In genomic region chr13:111506621-111507020, GRCh38 we compare ENCODE assay signal across 18 cellular contexts.
DNase-seq lines count a peak whose midpoint lies in the region; ATAC-seq and TF ChIP-seq lines count a peak whose summit lies in the region.
"Had no signal": no experiment of that assay in that cellular context is flagged by ENCODE, and none has a peak within 500 bp of the region (broad histone marks: within the 10 kb centered on the region; RNA-seq: fewer than 3 reads in every experiment).

No MANE protein-coding gene starts in this region.

- H3K4ac ChIP-seq in H9 (ENCODE audit: low read depth, low read length) (no peak overlapping the region), mesendoderm (ENCODE audit: low read depth, low read length) (no peak overlapping the region)

- H3K27me3 ChIP-seq in H9 (ENCODE audit: insufficient read depth, low read length) (no peaks in the 10 kb centered on the region), RWPE2 (ENCODE audit: insufficient read depth, poor library complexity, severe bottlenecking) (no peaks in the 10 kb centered on the region), lower lobe of right lung (ENCODE audit: low read depth) (peaks cover 4% of the 10 kb centered on the region), mesendoderm (ENCODE audit: insufficient read depth, low read length, poor library complexity) (no peaks in the 10 kb centered on the region)

- H3K9me3 Mint-ChIP-seq in H9 = peaks cover 16 to 20% of the 10 kb centered on the region in 2 experiments

- no peak for DNase-seq in H9
- DNase-seq in RWPE2 (ENCODE audit: low spot score) = peak; percentile 18
- peak; percentile 59 for DNase-seq in mesenteric fat pad (ENCODE audit: low spot score)
- peak; percentile 37 for DNase-seq in posterior vena cava (ENCODE audit: low spot score)
- DNase-seq in lower lobe of right lung = no peak
- no peak for DNase-seq in NCI-H82 treated with DMSO at 0.1 percent for 48 hours (lab: John Stamatoyannopoulos, UW; ENCODE audit: unreplicated experiment)
- DNase-seq in mesendoderm = no peak
- DNase-seq: BE2C; C1 segment of cervical spinal cord; CD4-positive, CD25-positive, alpha-beta regulatory T cell; CD8-positive, alpha-beta memory T cell; COR-L47; DMS 273 treated with DMSO at 0.1 percent for 48 hours; DMS53; DND-41; EL had no signal

- no peak overlapping the region for H3K23ac ChIP-seq in H9 (ENCODE audit: insufficient read length, low read depth, low read length)
- H3K23ac ChIP-seq in mesendoderm (ENCODE audit: low read length) = no peak overlapping the region

- H3K18ac ChIP-seq in H9 (ENCODE audit: insufficient read length, low read depth, low read length) (no peak overlapping the region), mesendoderm (ENCODE audit: low read length) (no peak overlapping the region)

- no peak overlapping the region for H3K56ac ChIP-seq in H9 (ENCODE audit: insufficient read length, low read depth, low read length)
- H3K56ac ChIP-seq in mesendoderm (ENCODE audit: low read length) = no peak overlapping the region

- intact Hi-C loops in posterior vena cava (cut with DNase I) = no loop called here
- intact Hi-C loops in lower lobe of right lung (cut with DNase I) = no loop called here

- peak overlapping the region in 1 of 3 experiments; percentile 74; a peak in 1 of 7 replicates for H3K27ac Mint-ChIP-seq in H9
- H3K27ac Mint-ChIP-seq: CD4-positive, CD25-positive, alpha-beta regulatory T cell; CD8-positive, alpha-beta memory T cell had no signal

- no peak overlapping the region for H2AK5ac ChIP-seq in H9 (ENCODE audit: insufficient read length, low read length)
- no peak overlapping the region for H2AK5ac ChIP-seq in mesendoderm (ENCODE audit: low read length)

- H3K27me3 Mint-ChIP-seq in H9 (ENCODE audit: low read depth) = peaks cover 24% of the 10 kb centered on the region

- WGBS in H9 (ENCODE audit: extremely low coverage, insufficient read length, low lambda C conversion rate) = no CpG with 5 or more reads among the region's 7 CpGs
- WGBS in mesendoderm (ENCODE audit: extremely low coverage, insufficient coverage, low lambda C conversion rate) = no CpG with 5 or more reads among the region's 7 CpGs

- H3K79me1 ChIP-seq in H9 (ENCODE audit: insufficient read depth, low read depth, low read length, poor library complexity, severe bottlenecking) = no peaks in the 10 kb centered on the region
- no peaks in the 10 kb centered on the region for H3K79me1 ChIP-seq in mesendoderm (ENCODE audit: low read length)

- ATAC-seq in RWPE2 (ENCODE audit: low read depth) = no peak
- ATAC-seq in lower lobe of right lung = no peak
- ATAC-seq: GM12878 had no signal

- H4K5ac ChIP-seq in H9 (ENCODE audit: insufficient read length, low read depth, low read length) = no peak overlapping the region
- no peak overlapping the region for H4K5ac ChIP-seq in mesendoderm (ENCODE audit: low read length)

- TF ChIP-seq CTCF in H9 (conservative IDR thresholded peaks at IDR 0.05) (no peak), RWPE2 (IDR thresholded peaks at IDR 0.05; ENCODE audit: poor library complexity, severe bottlenecking) (no peak), lower lobe of right lung (IDR thresholded peaks at IDR 0.05) (no peak)

- H2BK12ac ChIP-seq in H9 (ENCODE audit: insufficient read length, low read depth, low read length) = no peak overlapping the region

- H2BK120ac ChIP-seq in H9 (ENCODE audit: low read depth, low read length, poor library complexity, severe bottlenecking) = no peak overlapping the region
- no peak overlapping the region for H2BK120ac ChIP-seq in mesendoderm (ENCODE audit: low read depth, low read length)

- H3K36me3 Mint-ChIP-seq in H9 (ENCODE audit: insufficient read depth in 1 of 3, low read depth in 3 of 3) = peaks cover 9 to 15% (median 9%) of the 10 kb centered on the region in 3 experiments; a peak in 6 of 7 replicates
- H3K36me3 Mint-ChIP-seq: CD4-positive, CD25-positive, alpha-beta regulatory T cell; CD8-positive, alpha-beta memory T cell had no signal

- no peak overlapping the region; the same call in 1 of the 2 replicates for H3K14ac ChIP-seq in H9 (ENCODE audit: insufficient read depth, low read length)

- H3K9ac ChIP-seq in H9 (ENCODE audit: extremely low read depth, insufficient read length, low read length) = no peak overlapping the region
- no peak overlapping the region for H3K9ac ChIP-seq in mesendoderm (ENCODE audit: low read length)

- H3K4me3 Mint-ChIP-seq in H9 = no peak overlapping the region
- H3K4me3 Mint-ChIP-seq: CD4-positive, CD25-positive, alpha-beta regulatory T cell; CD8-positive, alpha-beta memory T cell had no signal

- H3T11ph ChIP-seq in H9 (ENCODE audit: low read length) = no peak overlapping the region

- no peak overlapping the region for H2BK15ac ChIP-seq in H9 (ENCODE audit: low read depth, low read length)
- H2BK15ac ChIP-seq in mesendoderm (replicated peaks; ENCODE audit: low read depth) = no peak overlapping the region

- H2BK20ac ChIP-seq in H9 (ENCODE audit: low read depth, low read length, poor library complexity, severe bottlenecking) = no peak overlapping the region

- H3K79me2 ChIP-seq in H9 (ENCODE audit: insufficient read depth, low read length) = no peaks in the 10 kb centered on the region
- H3K79me2 ChIP-seq in mesendoderm (ENCODE audit: control insufficient read depth, insufficient read depth, low read length) = no peaks in the 10 kb centered on the region

- H4K8ac ChIP-seq in H9 (replicated peaks; ENCODE audit: insufficient read length, low read depth, low read length) (peak overlapping the region; percentile 51), mesendoderm (ENCODE audit: low read depth, low read length) (no peak overlapping the region)

- H3K27ac ChIP-seq in H9 (ENCODE audit: insufficient read length, low read depth, low read length) = no peak overlapping the region
- no peak overlapping the region for H3K27ac ChIP-seq in RWPE2 (ENCODE audit: poor library complexity, severe bottlenecking)
- no peak overlapping the region for H3K27ac ChIP-seq in lower lobe of right lung
- no peak overlapping the region for H3K27ac ChIP-seq in mesendoderm (ENCODE audit: low read depth, low read length)

- H3K36me3 ChIP-seq in RWPE2 (ENCODE audit: low read depth) (no peaks in the 10 kb centered on the region), lower lobe of right lung (no peaks in the 10 kb centered on the region), mesendoderm (ENCODE audit: control insufficient read depth, insufficient read depth, low read length) (no peaks in the 10 kb centered on the region)
- H3K36me3 ChIP-seq: BE2C, HAP-1 had no signal

- H2BK5ac ChIP-seq in H9 (ENCODE audit: insufficient read length, low read length) (no peak overlapping the region), mesendoderm (ENCODE audit: low read length) (no peak overlapping the region)

- H3K4me3 ChIP-seq in RWPE2 (ENCODE audit: severe bottlenecking) = no peak overlapping the region
- no peak overlapping the region for H3K4me3 ChIP-seq in lower lobe of right lung
- no peak overlapping the region for H3K4me3 ChIP-seq in mesendoderm (ENCODE audit: low read length)
- H3K4me3 ChIP-seq: GM12878, HAP-1 had no signal

- H3K9me3 ChIP-seq in H9 (ENCODE audit: control insufficient read depth, low read depth, low read length) (peaks cover 18% of the 10 kb centered on the region), RWPE2 (ENCODE audit: severe bottlenecking) (no peaks in the 10 kb centered on the region), lower lobe of right lung (no peaks in the 10 kb centered on the region)
- H3K9me3 ChIP-seq: BE2C, HAP-1 had no signal

- H4K20me1 ChIP-seq in H9 (ENCODE audit: control insufficient read depth, insufficient read depth, insufficient read length) = no peaks in the 10 kb centered on the region

- H3K23me2 ChIP-seq in H9 (ENCODE audit: insufficient read length, low read depth, low read length, poor library complexity, severe bottlenecking) = no peaks in the 10 kb centered on the region

- H4K91ac ChIP-seq in H9 (ENCODE audit: insufficient read length, low read depth, low read length) = no peak overlapping the region

- no peak overlapping the region for H3K4me2 ChIP-seq in H9 (ENCODE audit: insufficient read depth, insufficient read length, low read length)
- H3K4me2 ChIP-seq in mesendoderm (ENCODE audit: low read length) = no peak overlapping the region

- no peaks in the 10 kb centered on the region for H3K4me1 ChIP-seq in H9 (ENCODE audit: insufficient read depth, low read length)
- no peaks in the 10 kb centered on the region for H3K4me1 ChIP-seq in RWPE2 (ENCODE audit: insufficient read depth, poor library complexity, severe bottlenecking)
- no peaks in the 10 kb centered on the region for H3K4me1 ChIP-seq in lower lobe of right lung
- no peaks in the 10 kb centered on the region for H3K4me1 ChIP-seq in mesendoderm (ENCODE audit: control insufficient read depth, low read depth, low read length)
- H3K4me1 ChIP-seq: BE2C, HAP-1 had no signal

- H3K4me1 Mint-ChIP-seq in H9 = peaks cover 17 to 18% of the 10 kb centered on the region in 2 experiments
- H3K4me1 Mint-ChIP-seq: CD8-positive, alpha-beta memory T cell had no signal

- no peak overlapping the region for H2AFZ ChIP-seq in H9 (ENCODE audit: low read length)

Comparison
In these comparisons a context has a peak if more than half of its experiments do, and no peak if none do; other contexts are left out.
1. DNase-seq: peak in RWPE2 (single experiment), mesenteric fat pad (single experiment) and posterior vena cava (single experiment); none in H9 (single experiment), lower lobe of right lung (single experiment), NCI-H82 treated with DMSO at 0.1 percent for 48 hours (single experiment) and mesendoderm (single experiment).